1 cellular context compared by ENCODE assay signal in genomic region chr20:39850236-39850635, GRCh38.
TF ChIP-seq lines count a peak whose summit lies in the region.

No MANE protein-coding gene starts in this region.

TF ChIP-seq in SK-N-SH, 30 proteins besides CTCF, POLR2A, EP300 and RAD21 (continued from another document):
- TF ChIP-seq, protein P1, sequence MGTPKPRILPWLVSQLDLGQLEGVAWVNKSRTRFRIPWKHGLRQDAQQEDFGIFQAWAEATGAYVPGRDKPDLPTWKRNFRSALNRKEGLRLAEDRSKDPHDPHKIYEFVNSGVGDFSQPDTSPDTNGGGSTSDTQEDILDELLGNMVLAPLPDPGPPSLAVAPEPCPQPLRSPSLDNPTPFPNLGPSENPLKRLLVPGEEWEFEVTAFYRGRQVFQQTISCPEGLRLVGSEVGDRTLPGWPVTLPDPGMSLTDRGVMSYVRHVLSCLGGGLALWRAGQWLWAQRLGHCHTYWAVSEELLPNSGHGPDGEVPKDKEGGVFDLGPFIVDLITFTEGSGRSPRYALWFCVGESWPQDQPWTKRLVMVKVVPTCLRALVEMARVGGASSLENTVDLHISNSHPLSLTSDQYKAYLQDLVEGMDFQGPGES (IDR thresholded peaks at IDR 0.05; ENCODE audit: low read depth, low read length): no peak
- no peak for TF ChIP-seq POLR2AphosphoS5 (IDR thresholded peaks at IDR 0.05; ENCODE audit: low read depth, low read length)
- no peak for TF ChIP-seq SIN3A (IDR thresholded peaks at IDR 0.05; ENCODE audit: borderline replicate concordance, low read depth, low read length)
- TF ChIP-seq TCF12 (IDR thresholded peaks at IDR 0.05): no peak
- TF ChIP-seq RCOR1 (IDR thresholded peaks at IDR 0.05; ENCODE audit: low read length): no peak
- no peak for TF ChIP-seq RXRA (IDR thresholded peaks at IDR 0.05; ENCODE audit: borderline replicate concordance, low read depth)
- TF ChIP-seq YY1 (IDR thresholded peaks at IDR 0.05; ENCODE audit: low read depth): no peak
- TF ChIP-seq, protein P2, sequence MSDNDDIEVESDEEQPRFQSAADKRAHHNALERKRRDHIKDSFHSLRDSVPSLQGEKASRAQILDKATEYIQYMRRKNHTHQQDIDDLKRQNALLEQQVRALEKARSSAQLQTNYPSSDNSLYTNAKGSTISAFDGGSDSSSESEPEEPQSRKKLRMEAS (IDR thresholded peaks at IDR 0.05; ENCODE audit: low read depth): no peak
- no peak for TF ChIP-seq USF2 (IDR thresholded peaks at IDR 0.05; ENCODE audit: borderline replicate concordance, low read depth, low read length)
- no peak for TF ChIP-seq MEF2A (IDR thresholded peaks at IDR 0.05; ENCODE audit: borderline replicate concordance, low read depth)
